Comparison of ENCODE assay signal across 8 cellular contexts in the genomic region with DNA sequence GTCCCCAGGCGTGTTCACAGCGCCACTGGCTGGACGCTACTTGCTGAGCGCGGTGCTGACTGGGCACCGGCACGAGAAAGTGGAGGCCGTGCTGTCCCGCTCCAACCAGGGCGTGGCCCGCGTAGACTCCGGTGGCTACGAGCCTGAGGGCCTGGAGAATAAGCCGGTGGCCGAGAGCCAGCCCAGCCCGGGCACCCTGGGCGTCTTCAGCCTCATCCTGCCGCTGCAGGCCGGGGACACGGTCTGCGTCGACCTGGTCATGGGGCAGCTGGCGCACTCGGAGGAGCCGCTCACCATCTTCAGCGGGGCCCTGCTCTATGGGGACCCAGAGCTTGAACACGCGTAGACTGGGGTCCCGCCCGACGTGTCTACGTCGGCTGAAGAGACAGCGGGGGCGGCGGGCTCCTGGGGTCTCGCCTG. TPM values are rescaled to one million over a fixed set of nuclear protein-coding genes. Genes with fewer than 3 reads are reported as not detected.
DNase-seq lines count a peak whose midpoint lies in the region; ATAC-seq lines count a peak whose summit lies in the region.

No MANE protein-coding gene starts in this region.

- H3K36me3 Mint-ChIP-seq in activated CD4-positive, alpha-beta memory T cell treated with anti-CD3 and anti-CD28 coated beads, Interleukin-2, amount 10 ng/mL, durations not matched to agents 7 days and 5 days (ENCODE audit: low read depth), result no peaks in the 10 kb centered on the region

- H3K4me3 ChIP-seq in mononuclear cell (ENCODE audit: low read length), result peak overlapping the region; percentile 58

- CTCF ChIA-PET in activated CD4-positive, alpha-beta memory T cell treated with anti-CD3 and anti-CD28 coated beads, Interleukin-2, amount 10 ng/mL, durations not matched to agents 7 days and 5 days (lab: Charles Lee), result interaction anchor here (0.8 to 2.4 kb wide), 5 partner anchors 14 to 265 kb away, joined by 3 to 15 read pairs (median 5); a partner anchor contains a TSS

- no peaks in the 10 kb centered on the region for H3K9me3 Mint-ChIP-seq in activated CD4-positive, alpha-beta memory T cell treated with anti-CD3 and anti-CD28 coated beads, Interleukin-2, amount 10 ng/mL, durations not matched to agents 7 days and 5 days

- DNase-seq in COLO668 (lab: John Stamatoyannopoulos, UW; ENCODE audit: unreplicated experiment), result peak; percentile 44
- peak; percentile 64 for DNase-seq in LHCN-M2 (ENCODE audit: low read depth)
- DNase-seq in activated CD4-positive, alpha-beta memory T cell treated with anti-CD3 and anti-CD28 coated beads, Interleukin-2, amount 10 ng/mL, durations not matched to agents 7 days and 5 days, result peak; percentile 51
- peak; percentile 74 for DNase-seq in superior temporal gyrus (ENCODE audit: extremely low spot score)

- POLR2A ChIA-PET in activated CD4-positive, alpha-beta memory T cell treated with anti-CD3 and anti-CD28 coated beads, Interleukin-2, amount 10 ng/mL, durations not matched to agents 7 days and 5 days (lab: Charles Lee), result interaction anchor here (0.9 to 11.8 kb wide), 9 partner anchors 10 to 284 kb away, joined by 3 to 125 read pairs (median 5); a partner anchor contains a TSS

- no peaks in the 10 kb centered on the region for H3K27me3 Mint-ChIP-seq in activated CD4-positive, alpha-beta memory T cell treated with anti-CD3 and anti-CD28 coated beads, Interleukin-2, amount 10 ng/mL, durations not matched to agents 7 days and 5 days

- H3K27ac Mint-ChIP-seq in activated CD4-positive, alpha-beta memory T cell treated with anti-CD3 and anti-CD28 coated beads, Interleukin-2, amount 10 ng/mL, durations not matched to agents 7 days and 5 days, result peak overlapping the region; percentile 64

- H3K4me1 ChIP-seq in mononuclear cell (ENCODE audit: insufficient read depth, low read length), result peaks cover 41% of the 10 kb centered on the region

- H3K4me3 Mint-ChIP-seq in activated CD4-positive, alpha-beta memory T cell treated with anti-CD3 and anti-CD28 coated beads, Interleukin-2, amount 10 ng/mL, durations not matched to agents 7 days and 5 days, result peak overlapping the region; percentile 66

- H3K9me3 ChIP-seq in mononuclear cell (ENCODE audit: low read depth, low read length), result no peaks in the 10 kb centered on the region

- ATAC-seq in GM19452 (IDR thresholded peaks at IDR 0.05; ENCODE audit: unreplicated experiment) (peak; percentile 3), esophagus mucosa (peak; percentile 24), GM21576 (IDR thresholded peaks at IDR 0.05; ENCODE audit: unreplicated experiment) (no peak)

- no peaks in the 10 kb centered on the region for H3K27me3 ChIP-seq in mononuclear cell (ENCODE audit: insufficient read depth, low read length)

- H3K4me1 Mint-ChIP-seq in activated CD4-positive, alpha-beta memory T cell treated with anti-CD3 and anti-CD28 coated beads, Interleukin-2, amount 10 ng/mL, durations not matched to agents 7 days and 5 days, result peaks cover 46% of the 10 kb centered on the region

RNA-seq across cellular contexts. Expression of a gene that starts 0.9 kb away (rescaled TPM):
- total RNA-seq in LHCN-M2 (2014; rRNA removed) (0.51 and 0.52 TPM in 2 replicates), esophagus mucosa (3.5 TPM), mononuclear cell (0.52 TPM)
- 0.32 TPM for polyA plus RNA-seq in LHCN-M2 (2012)
- 1 to 10 TPM; 5.6 to 6.6 TPM for total RNA-seq in activated CD4-positive, alpha-beta memory T cell treated with anti-CD3 and anti-CD28 coated beads, Interleukin-2, amount 10 ng/mL, durations not matched to agents 7 days and 5 days

RNA-seq across cellular contexts. Expression of a gene that starts 7.3 kb away (rescaled TPM):
- total RNA-seq in LHCN-M2 (2014; rRNA removed) (6.1 and 11.0 TPM in 2 replicates), esophagus mucosa (3.0 TPM), mononuclear cell (0.63 TPM)
- 6.5 TPM for polyA plus RNA-seq in LHCN-M2 (2012)
- under 1 TPM; 0.70 to 0.78 TPM for total RNA-seq in activated CD4-positive, alpha-beta memory T cell treated with anti-CD3 and anti-CD28 coated beads, Interleukin-2, amount 10 ng/mL, durations not matched to agents 7 days and 5 days

RNA-seq across cellular contexts. Expression of a gene that starts 14.2 kb away (rescaled TPM):
- total RNA-seq in LHCN-M2 (2014; rRNA removed), result 325 and 383 TPM in 2 replicates
- polyA plus RNA-seq in LHCN-M2 (2012), result 1,006 TPM
- total RNA-seq in activated CD4-positive, alpha-beta memory T cell treated with anti-CD3 and anti-CD28 coated beads, Interleukin-2, amount 10 ng/mL, durations not matched to agents 7 days and 5 days, result 100 to 1,000 TPM; 305 to 312 TPM
- 258 TPM for total RNA-seq in esophagus mucosa
- total RNA-seq in mononuclear cell, result 222 TPM

RNA-seq across cellular contexts. Expression of a gene that starts 33.2 kb away (rescaled TPM):
- 0.69 and 1.6 TPM in 2 replicates for total RNA-seq in LHCN-M2 (2014; rRNA removed)
- polyA plus RNA-seq in LHCN-M2 (2012), result 0.50 TPM
- 1 to 10 TPM in 1 of 2 experiments, under 1 TPM in 1; 0.75 to 1.2 TPM for total RNA-seq in activated CD4-positive, alpha-beta memory T cell treated with anti-CD3 and anti-CD28 coated beads, Interleukin-2, amount 10 ng/mL, durations not matched to agents 7 days and 5 days
- total RNA-seq in esophagus mucosa, result 0.96 TPM
- total RNA-seq in mononuclear cell, result 0.10 TPM

RNA-seq across cellular contexts. Expression of a gene that starts 34.2 kb away (rescaled TPM):
- total RNA-seq in LHCN-M2 (2014; rRNA removed) (26.0 and 29.2 TPM in 2 replicates), esophagus mucosa (14.1 TPM), mononuclear cell (8.9 TPM)
- polyA plus RNA-seq in LHCN-M2 (2012), result 29.8 TPM
- total RNA-seq in activated CD4-positive, alpha-beta memory T cell treated with anti-CD3 and anti-CD28 coated beads, Interleukin-2, amount 10 ng/mL, durations not matched to agents 7 days and 5 days, result 10 to 100 TPM; 16.9 to 18.3 TPM
